8 cellular contexts compared by ENCODE assay signal in genomic region chr11:3378426-3379423, GRCh38.
A peak's percentile ranks its signal among the peaks of the same experiment; 100 is the strongest.
DNase-seq lines count a peak whose midpoint lies in the region; ATAC-seq lines count a peak whose summit lies in the region.

ZNF195 (minus strand) TSS chr11:3379146; CDS start chr11:3379040, 106 bp downstream.

- ATAC-seq in GM19023 (IDR thresholded peaks at IDR 0.05; ENCODE audit: unreplicated experiment) (peak; percentile 100), HG03280 (IDR thresholded peaks at IDR 0.05; ENCODE audit: unreplicated experiment) (peak; percentile 100)

- DNase-seq in AG08396 (ENCODE audit: low spot score) = peak; percentile 98
- DNase-seq in NCI-H345 treated with DMSO at 0.1 percent for 48 hours (lab: John Stamatoyannopoulos, UW; ENCODE audit: unreplicated experiment) = peak; percentile 97
- DNase-seq in activated CD4-positive, CD25-positive, alpha-beta regulatory T cell (lab: John Stamatoyannopoulos, UW) = peak; percentile 91 to 97 (median 92)
- DNase-seq in central memory CD4-positive, alpha-beta T cell = peak; percentile 95
- peak; percentile 93 for DNase-seq in iris pigment epithelial cell (ENCODE audit: low read depth)
- DNase-seq in stimulated activated CD4-positive, alpha-beta T cell treated with anti-CD3 and anti-CD28 coated beads, Interleukin-12 subunit alpha, Interleukin-12 subunit beta, amount 100 ng/mL, for 4 hours = peak; percentile 96

Comparison
In these comparisons a context has a peak if more than half of its experiments do, and no peak if none do; other contexts are left out.
1. Peak in every context shown above with its lines: DNase-seq and ATAC-seq.